In genomic region chr4:121484633-121485032, GRCh38 we compare ENCODE assay signal across 8 cellular contexts.
DNase-seq lines count a peak whose midpoint lies in the region; ATAC-seq, FAIRE-seq and TF ChIP-seq lines count a peak whose summit lies in the region.

No MANE protein-coding gene starts in this region.

- H2AFZ ChIP-seq in MM.1S (ENCODE audit: low read length) (peak overlapping the region; percentile 32; the same call in 1 of the 2 replicates), astrocyte (ENCODE audit: low read depth, low read length) (no peak overlapping the region)

- DNase-seq in AG20443 (ENCODE audit: low spot score) (peak; percentile 63), GM12892 (ENCODE audit: insufficient read length) (no peak), HFFc6 (peak; percentile 74), MM.1S (peak; percentile 37), astrocyte (ENCODE audit: low read depth) (peak; percentile 36), kidney glomerular epithelial cell (lab: John Stamatoyannopoulos, UW) (peak; percentile 22), NCI-H2171 treated with DMSO at 0.1 percent for 48 hours (lab: John Stamatoyannopoulos, UW) (no peak)

- ATAC-seq in HG03571 (IDR thresholded peaks at IDR 0.05; ENCODE audit: unreplicated experiment), result no peak

- no peaks in the 10 kb centered on the region for H3K4me1 Mint-ChIP-seq in HFFc6 (ENCODE audit: low read depth)
- H3K4me1 Mint-ChIP-seq in astrocyte (ENCODE audit: low read depth, unreplicated experiment), result no peaks in the 10 kb centered on the region

- H3K9ac ChIP-seq in MM.1S (ENCODE audit: low read length), result no peak overlapping the region
- H3K9ac ChIP-seq in astrocyte (ENCODE audit: low read length), result no peak overlapping the region

- H3K36me3 ChIP-seq in MM.1S (replicated peaks; ENCODE audit: insufficient read depth, low read length) (no peaks in the 10 kb centered on the region), astrocyte (ENCODE audit: insufficient read depth, low read length) (no peaks in the 10 kb centered on the region)

- no peak overlapping the region for H3K4me2 ChIP-seq in MM.1S (ENCODE audit: low read depth, low read length)
- no peak overlapping the region for H3K4me2 ChIP-seq in astrocyte (ENCODE audit: low read length)

- no peaks in the 10 kb centered on the region for H3K9me3 ChIP-seq in MM.1S (replicated peaks; ENCODE audit: insufficient read depth, low read length)
- no peaks in the 10 kb centered on the region for H3K9me3 ChIP-seq in astrocyte (ENCODE audit: insufficient read depth, low read depth, low read length)

- H3K79me2 ChIP-seq in MM.1S (ENCODE audit: low read length), result no peaks in the 10 kb centered on the region
- no peaks in the 10 kb centered on the region for H3K79me2 ChIP-seq in astrocyte (ENCODE audit: insufficient read depth, low read length)

- H3K27me3 ChIP-seq in MM.1S (replicated peaks; ENCODE audit: insufficient read depth, low read length) (no peaks in the 10 kb centered on the region), astrocyte (ENCODE audit: insufficient read depth, low read length) (no peaks in the 10 kb centered on the region)

- no peaks in the 10 kb centered on the region for H4K20me1 ChIP-seq in MM.1S (ENCODE audit: insufficient read depth, low read length)
- no peaks in the 10 kb centered on the region for H4K20me1 ChIP-seq in astrocyte (ENCODE audit: insufficient read depth, low read length)

- H3K9me3 Mint-ChIP-seq in HFFc6, result no peaks in the 10 kb centered on the region
- H3K9me3 Mint-ChIP-seq in astrocyte (ENCODE audit: unreplicated experiment), result no peaks in the 10 kb centered on the region

- TF ChIP-seq CTCF in HFFc6 (IDR thresholded peaks at IDR 0.05) (peak; percentile 86), MM.1S (IDR thresholded peaks at IDR 0.05; ENCODE audit: low read length) (peak; percentile 84), astrocyte (IDR thresholded peaks at IDR 0.05; ENCODE audit: insufficient read depth, low read depth, low read length) (peak; percentile 86)

- H3K27me3 Mint-ChIP-seq in HFFc6 (ENCODE audit: insufficient read depth) (peaks cover 14% of the 10 kb centered on the region), astrocyte (ENCODE audit: low read depth, unreplicated experiment) (peaks cover 2% of the 10 kb centered on the region)

- no peak overlapping the region for H3K4me3 Mint-ChIP-seq in HFFc6
- H3K4me3 Mint-ChIP-seq in astrocyte (ENCODE audit: unreplicated experiment), result no peak overlapping the region

- H3K27ac ChIP-seq in MM.1S (ENCODE audit: low read length) (no peak overlapping the region), astrocyte (ENCODE audit: low read depth, low read length) (no peak overlapping the region)

- FAIRE-seq in GM12892 (lab: Jason Lieb, UNC), result peak; percentile 62
- FAIRE-seq in astrocyte (lab: Jason Lieb, UNC), result no peak

- H3K9me2 ChIP-seq in MM.1S (replicated peaks; ENCODE audit: insufficient read depth, low read length), result no peaks in the 10 kb centered on the region

- TF ChIP-seq POLR2A in GM12892 (IDR thresholded peaks at IDR 0.05; ENCODE audit: low read depth, low read length), result no peak

- H3K27ac Mint-ChIP-seq in HFFc6, result no peak overlapping the region
- H3K27ac Mint-ChIP-seq in astrocyte (ENCODE audit: unreplicated experiment), result no peak overlapping the region

- H3K4me3 ChIP-seq in MM.1S (ENCODE audit: low read length) (no peak overlapping the region), astrocyte (ENCODE audit: insufficient read depth, low read depth, low read length) (no peak overlapping the region)

- H3K4me1 ChIP-seq in MM.1S (ENCODE audit: low read length) (no peaks in the 10 kb centered on the region), astrocyte (ENCODE audit: insufficient read depth, low read length) (no peaks in the 10 kb centered on the region)

- H3K36me3 Mint-ChIP-seq in HFFc6 (ENCODE audit: low read depth) (no peaks in the 10 kb centered on the region), astrocyte (ENCODE audit: low read depth, unreplicated experiment) (no peaks in the 10 kb centered on the region)

- no peaks in the 10 kb centered on the region for H3F3A ChIP-seq in MM.1S (ENCODE audit: insufficient read depth, low read length)

Comparison
In these comparisons a context has a peak if more than half of its experiments do, and no peak if none do; other contexts are left out.
1. DNase-seq: peak in AG20443 (single experiment), HFFc6 (single experiment), MM.1S (single experiment), astrocyte (single experiment) and kidney glomerular epithelial cell (single experiment); none in GM12892 (single experiment) and NCI-H2171 treated with DMSO at 0.1 percent for 48 hours (single experiment).
2. Peak in every context shown above with its lines, with median percentiles within 50 percentile points of each other: CTCF ChIP-seq.